21 cellular contexts compared by ENCODE assay signal in genomic region chr12:98909749-98910148, GRCh38.
DNase-seq lines count a peak whose midpoint lies in the region; ATAC-seq, FAIRE-seq and TF ChIP-seq lines count a peak whose summit lies in the region.
"Had no signal": no experiment of that assay in that cellular context is flagged by ENCODE, and none has a peak within 500 bp of the region (broad histone marks: within the 10 kb centered on the region; RNA-seq: fewer than 3 reads in every experiment).

No MANE protein-coding gene starts in this region.

- CTCF ChIA-PET in MCF 10A (lab: Yijun Ruan, JAX): no interaction called here

- H3K4me3 ChIP-seq in breast epithelium: no peak overlapping the region
- no peak overlapping the region for H3K4me3 ChIP-seq in kidney (ENCODE audit: low read length in 2 of 2)
- H3K4me3 ChIP-seq: ascending aorta; BLaER1 treated with 17β-estradiol and CSF1 and Interleukin-3, amounts not matched to agents 10 nM and 100 nM; lower lobe of right lung; psoas muscle; upper lobe of right lung had no signal

- H3K4me1 ChIP-seq in breast epithelium: no peaks in the 10 kb centered on the region
- H3K4me1 ChIP-seq in kidney (ENCODE audit: control insufficient read depth in 1 of 2, insufficient read depth in 1 of 2, low read depth in 1 of 2, low read length in 2 of 2): no peaks in the 10 kb centered on the region
- H3K4me1 ChIP-seq: ascending aorta; BLaER1 treated with 17β-estradiol and CSF1 and Interleukin-3, amounts not matched to agents 10 nM and 100 nM; lower lobe of right lung; psoas muscle; upper lobe of right lung had no signal

- H3K27ac ChIP-seq in breast epithelium (no peak overlapping the region), kidney (ENCODE audit: low read depth in 2 of 2, low read length in 2 of 2) (no peak overlapping the region)
- H3K27ac ChIP-seq: ascending aorta; BLaER1 treated with 17β-estradiol and CSF1 and Interleukin-3, amounts not matched to agents 10 nM and 100 nM; lower lobe of right lung; psoas muscle; upper lobe of right lung had no signal

- DNase-seq in MCF 10A (ENCODE audit: unreplicated experiment) (peak; percentile 3), breast epithelium (ENCODE audit: low spot score in 2 of 2) (no peak), NCI-H69 (lab: John Stamatoyannopoulos, UW) (peak; percentile 83), glutamatergic neuron (peak; percentile 67), kidney (no peak), SIG-M5 treated with dmso at 0.1 percent for 504 hours (lab: John Stamatoyannopoulos, UW; ENCODE audit: unreplicated experiment) (no peak)
- DNase-seq: activated CD4-positive, alpha-beta T cell treated with anti-CD3 and anti-CD28 coated beads, Interleukin-2, amount 50 U/mL, for 1 hour; KG1; lower lobe of right lung; NCI-H2029; psoas muscle; T-helper 17 cell; upper lobe of right lung had no signal

- intact Hi-C loops in MCF 10A (cut with micrococcal nuclease): no loop called here
- intact Hi-C loops in breast epithelium (cut with DNase I; ENCODE audit: low total_unique reads): no loop called here
- intact Hi-C loops in kidney (cut with DNase I): no loop called here

- POLR2A ChIA-PET in MCF 10A (lab: Yijun Ruan, JAX): no interaction called here

- no peaks in the 10 kb centered on the region for H3K36me3 ChIP-seq in breast epithelium
- H3K36me3 ChIP-seq in kidney (ENCODE audit: control insufficient read depth in 1 of 2, insufficient read depth in 2 of 2, low read length in 2 of 2): no peaks in the 10 kb centered on the region
- H3K36me3 ChIP-seq: ascending aorta, lower lobe of right lung, upper lobe of right lung had no signal

- H3K9me3 Mint-ChIP-seq in MCF 10A (ENCODE audit: unreplicated experiment) (no peaks in the 10 kb centered on the region), glutamatergic neuron (ENCODE audit: unreplicated experiment) (no peaks in the 10 kb centered on the region)

- H3K9ac ChIP-seq in kidney (ENCODE audit: low read length in 2 of 2): no peak overlapping the region
- H3K9ac ChIP-seq: BLaER1 treated with 17β-estradiol and CSF1 and Interleukin-3, amounts not matched to agents 10 nM and 100 nM had no signal

- H3K4me1 Mint-ChIP-seq in MCF 10A (ENCODE audit: insufficient read depth, unreplicated experiment) (no peaks in the 10 kb centered on the region), glutamatergic neuron (ENCODE audit: low read depth, unreplicated experiment) (peaks cover 8% of the 10 kb centered on the region)
- H3K4me1 Mint-ChIP-seq: central memory CD8-positive, alpha-beta T cell; neural crest cell; T-helper 17 cell had no signal

- no peak for TF ChIP-seq CTCF in MCF 10A (IDR thresholded peaks at IDR 0.05; ENCODE audit: unreplicated experiment)
- TF ChIP-seq CTCF in breast epithelium (IDR thresholded peaks at IDR 0.05): no peak
- no peak for TF ChIP-seq CTCF in glutamatergic neuron (IDR thresholded peaks at IDR 0.05; ENCODE audit: partially characterized antibody, unreplicated experiment)
- TF ChIP-seq CTCF in kidney (IDR thresholded peaks at IDR 0.05; ENCODE audit: borderline replicate concordance, extremely low read depth, insufficient read depth): no peak

- H3K9me3 ChIP-seq in breast epithelium: no peaks in the 10 kb centered on the region
- no peaks in the 10 kb centered on the region for H3K9me3 ChIP-seq in kidney (ENCODE audit: control insufficient read depth in 1 of 2, low read length in 2 of 2)
- H3K9me3 ChIP-seq: ascending aorta, lower lobe of right lung, psoas muscle, upper lobe of right lung had no signal

- H3K4me3 Mint-ChIP-seq in MCF 10A (ENCODE audit: unreplicated experiment) (no peak overlapping the region), glutamatergic neuron (ENCODE audit: unreplicated experiment) (no peak overlapping the region)
- H3K4me3 Mint-ChIP-seq: activated naive CD8-positive, alpha-beta T cell; central memory CD8-positive, alpha-beta T cell; neural crest cell; T-helper 17 cell had no signal

- TF ChIP-seq POLR2A in breast epithelium (IDR thresholded peaks at IDR 0.05): no peak

- H3K27ac Mint-ChIP-seq in MCF 10A (ENCODE audit: low read depth, unreplicated experiment) (no peak overlapping the region), glutamatergic neuron (ENCODE audit: unreplicated experiment) (peak overlapping the region; percentile 60)
- H3K27ac Mint-ChIP-seq: activated naive CD8-positive, alpha-beta T cell; T-helper 17 cell had no signal

- FAIRE-seq in kidney (lab: Jason Lieb, UNC): no peak
- FAIRE-seq: keratinocyte had no signal

- no peak for ATAC-seq in GM18861 (IDR thresholded peaks at IDR 0.05; ENCODE audit: unreplicated experiment)
- ATAC-seq: HCT116, lower lobe of right lung, psoas muscle, T-helper 17 cell, upper lobe of right lung had no signal

- no peaks in the 10 kb centered on the region for H3K27me3 ChIP-seq in breast epithelium
- H3K27me3 ChIP-seq: ascending aorta; BLaER1 treated with 17β-estradiol and CSF1 and Interleukin-3, amounts not matched to agents 10 nM and 100 nM; upper lobe of right lung had no signal

- H3K27me3 Mint-ChIP-seq in MCF 10A (ENCODE audit: insufficient read depth, unreplicated experiment): no peaks in the 10 kb centered on the region
- no peaks in the 10 kb centered on the region for H3K27me3 Mint-ChIP-seq in glutamatergic neuron (ENCODE audit: unreplicated experiment)

- H3K36me3 Mint-ChIP-seq in MCF 10A (ENCODE audit: insufficient read depth, unreplicated experiment) (peaks cover 6% of the 10 kb centered on the region), glutamatergic neuron (ENCODE audit: unreplicated experiment) (no peaks in the 10 kb centered on the region)
- H3K36me3 Mint-ChIP-seq: activated naive CD8-positive, alpha-beta T cell had no signal

- no TSS peak for BruUV-seq in MCF 10A (replicated peaks; lab: Mats Ljungman, UMichigan)

Comparison
In these comparisons a context has a peak if more than half of its experiments do, and no peak if none do; other contexts are left out.
1. DNase-seq: peak in MCF 10A (single experiment), NCI-H69 (single experiment) and glutamatergic neuron (single experiment); none in breast epithelium (0 of 2), kidney (single experiment) and SIG-M5 treated with dmso at 0.1 percent for 504 hours (single experiment).